ENCODE assay signal across 17 cellular contexts in the genomic region with DNA sequence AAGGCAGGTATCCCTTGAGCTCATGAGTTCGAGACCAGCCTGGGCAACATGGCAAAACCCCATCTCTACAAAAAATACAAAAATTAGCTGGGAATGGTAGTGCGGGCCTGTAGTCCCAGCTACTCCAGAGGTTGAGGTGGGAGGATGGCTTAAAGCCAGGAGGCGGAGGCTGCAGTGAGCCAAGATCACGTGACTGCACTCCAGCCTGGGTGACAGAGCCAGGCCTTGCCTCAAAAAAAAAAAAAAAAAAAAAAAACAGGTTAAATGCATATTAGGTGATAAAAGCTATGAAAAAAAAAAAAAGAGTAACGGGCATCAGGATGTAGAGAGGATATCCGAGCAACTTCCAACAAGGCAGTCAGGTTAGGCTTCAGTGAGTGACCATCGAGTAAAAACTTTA. TPM values are rescaled to one million over a fixed set of nuclear protein-coding genes. Genes with fewer than 3 reads are reported as not detected.
A peak's percentile ranks its signal among the peaks of the same experiment; 100 is the strongest.
DNase-seq lines count a peak whose midpoint lies in the region; TF ChIP-seq lines count a peak whose summit lies in the region.
"Had no signal": no experiment of that assay in that cellular context is flagged by ENCODE, and none has a peak within 500 bp of the region (broad histone marks: within the 10 kb centered on the region; RNA-seq: fewer than 3 reads in every experiment).

No MANE protein-coding gene starts in this region.

- H3K4me3 ChIP-seq in CD4-positive, alpha-beta memory T cell (ENCODE audit: low read length in 2 of 2), result no peak overlapping the region
- H3K4me3 ChIP-seq: left lung had no signal

- peaks cover 12 to 40% (median 25%) of the 10 kb centered on the region in 4 donors for H3K4me1 Mint-ChIP-seq in CD4-positive, alpha-beta memory T cell
- peaks cover 24% of the 10 kb centered on the region for H3K4me1 Mint-ChIP-seq in activated T-helper 2 cell treated with anti-CD3 and anti-CD28 coated beads, Interferon-gamma antibody, Interleukin-2, Interleukin-4, amounts not matched to agents 10 μg/mL and 5 μg/mL and 100 μg/mL, durations not matched to agents 14 hours and 24 hours and 36 hours (ENCODE audit: low read depth)
- H3K4me1 Mint-ChIP-seq in mesothelial cell of epicardium, result peaks cover 25% of the 10 kb centered on the region

- peaks cover 0 to under 1% of the 10 kb centered on the region in 2 donors for H3K27me3 Mint-ChIP-seq in CD4-positive, alpha-beta memory T cell
- peaks cover 4% of the 10 kb centered on the region for H3K27me3 Mint-ChIP-seq in activated T-helper 2 cell treated with anti-CD3 and anti-CD28 coated beads, Interferon-gamma antibody, Interleukin-2, Interleukin-4, amounts not matched to agents 10 μg/mL and 5 μg/mL and 100 μg/mL, durations not matched to agents 14 hours and 24 hours and 36 hours (ENCODE audit: low read depth)
- peaks cover 4% of the 10 kb centered on the region for H3K27me3 Mint-ChIP-seq in mesothelial cell of epicardium (ENCODE audit: low read depth)

- DNase-seq in DMS53 (lab: John Stamatoyannopoulos, UW), result peak; percentile 76
- DNase-seq in DMS53 treated with DMSO at 0.1 percent for 48 hours (lab: John Stamatoyannopoulos, UW; ENCODE audit: unreplicated experiment), result no peak
- DNase-seq in CD4-positive, alpha-beta memory T cell, result no peak
- no peak for DNase-seq in activated T-helper 2 cell treated with anti-CD3 and anti-CD28 coated beads, Interferon-gamma antibody, Interleukin-2, Interleukin-4, amounts not matched to agents 10 μg/mL and 5 μg/mL and 100 μg/mL, durations not matched to agents 14 hours and 24 hours and 36 hours (ENCODE audit: low spot score)
- no peak for DNase-seq in mesothelial cell of epicardium (ENCODE audit: low spot score in 2 of 2, unreplicated experiment in 2 of 2)
- no peak for DNase-seq in retina
- DNase-seq in DMS114 treated with DMSO at 0.1 percent for 48 hours (lab: John Stamatoyannopoulos, UW; ENCODE audit: unreplicated experiment), result no peak
- DNase-seq in NCI-H345 (lab: John Stamatoyannopoulos, UW), result no peak
- DNase-seq: activated CD4-positive, CD25-positive, alpha-beta regulatory T cell; activated gamma-delta T cell treated with Interleukin-2 at 50 U/mL for 16 hours; dermis blood vessel endothelial cell; NCI-H446 treated with DMSO at 0.1 percent for 48 hours; SHP77; stimulated activated CD4-positive, alpha-beta T cell treated with anti-CD3 and anti-CD28 coated beads, Interleukin-2, amount 100 ng/mL, for 24 hours; stimulated activated naive CD4-positive, alpha-beta T cell treated with Interleukin-2 at 50 U/mL for 16 hours had no signal

- peak overlapping the region in 6 of 7 donors; percentile 35 to 100 (median 98) for H3K27ac Mint-ChIP-seq in CD4-positive, alpha-beta memory T cell
- H3K27ac Mint-ChIP-seq in activated T-helper 2 cell treated with anti-CD3 and anti-CD28 coated beads, Interferon-gamma antibody, Interleukin-2, Interleukin-4, amounts not matched to agents 10 μg/mL and 5 μg/mL and 100 μg/mL, durations not matched to agents 14 hours and 24 hours and 36 hours, result peak overlapping the region; percentile 25
- peak overlapping the region; percentile 100 for H3K27ac Mint-ChIP-seq in mesothelial cell of epicardium

- peak overlapping the region in 3 of 8 donors; percentile 38 to 61 (median 41) for H3K4me3 Mint-ChIP-seq in CD4-positive, alpha-beta memory T cell
- H3K4me3 Mint-ChIP-seq in activated T-helper 2 cell treated with anti-CD3 and anti-CD28 coated beads, Interferon-gamma antibody, Interleukin-2, Interleukin-4, amounts not matched to agents 10 μg/mL and 5 μg/mL and 100 μg/mL, durations not matched to agents 14 hours and 24 hours and 36 hours (ENCODE audit: low read depth), result peak overlapping the region; percentile 26
- peak overlapping the region; percentile 96 for H3K4me3 Mint-ChIP-seq in mesothelial cell of epicardium

- intact Hi-C loops in CD4-positive, alpha-beta memory T cell (cut with micrococcal nuclease), result loop anchor here (5.0 to 10.0 kb wide), 3 partner anchors 135 to 1273 kb away; a partner anchor contains a TSS
- intact Hi-C loops in activated T-helper 2 cell treated with anti-CD3 and anti-CD28 coated beads, Interferon-gamma antibody, Interleukin-2, Interleukin-4, amounts not matched to agents 10 μg/mL and 5 μg/mL and 100 μg/mL, durations not matched to agents 14 hours and 24 hours and 36 hours (cut with micrococcal nuclease), result loop anchor here (10.0 kb wide), 2 partner anchors 605 to 665 kb away; a partner anchor contains a TSS

- H3K27ac ChIP-seq in CD4-positive, alpha-beta memory T cell (ENCODE audit: low read depth, low read length), result no peak overlapping the region
- H3K27ac ChIP-seq: parathyroid adenoma had no signal

- POLR2A ChIA-PET in CD4-positive, alpha-beta memory T cell (lab: Charles Lee; ENCODE audit: partially characterized antibody), result no interaction called here

- peaks cover 0 to 7% (median 0%) of the 10 kb centered on the region in 8 donors for H3K9me3 Mint-ChIP-seq in CD4-positive, alpha-beta memory T cell
- no peaks in the 10 kb centered on the region for H3K9me3 Mint-ChIP-seq in activated T-helper 2 cell treated with anti-CD3 and anti-CD28 coated beads, Interferon-gamma antibody, Interleukin-2, Interleukin-4, amounts not matched to agents 10 μg/mL and 5 μg/mL and 100 μg/mL, durations not matched to agents 14 hours and 24 hours and 36 hours
- H3K9me3 Mint-ChIP-seq in mesothelial cell of epicardium, result no peaks in the 10 kb centered on the region

- TF ChIP-seq CTCF in mesothelial cell of epicardium (IDR thresholded peaks at IDR 0.05; ENCODE audit: unreplicated experiment), result no peak

- H3K9me3 ChIP-seq in CD4-positive, alpha-beta memory T cell (ENCODE audit: control insufficient read depth in 1 of 2, low read length in 2 of 2), result no peaks in the 10 kb centered on the region
- H3K9me3 ChIP-seq: left lung had no signal

- peaks cover 4 to 25% of the 10 kb centered on the region in 2 donors for H3K36me3 Mint-ChIP-seq in CD4-positive, alpha-beta memory T cell
- peaks cover 9% of the 10 kb centered on the region for H3K36me3 Mint-ChIP-seq in activated T-helper 2 cell treated with anti-CD3 and anti-CD28 coated beads, Interferon-gamma antibody, Interleukin-2, Interleukin-4, amounts not matched to agents 10 μg/mL and 5 μg/mL and 100 μg/mL, durations not matched to agents 14 hours and 24 hours and 36 hours (ENCODE audit: low read depth)
- H3K36me3 Mint-ChIP-seq in mesothelial cell of epicardium, result no peaks in the 10 kb centered on the region

- H3K36me3 ChIP-seq in CD4-positive, alpha-beta memory T cell (ENCODE audit: insufficient read depth, low read length), result peaks cover 3% of the 10 kb centered on the region
- H3K36me3 ChIP-seq: left lung had no signal

- CTCF ChIA-PET in CD4-positive, alpha-beta memory T cell (lab: Charles Lee; ENCODE audit: partially characterized antibody), result interaction anchor here (1.5 kb wide), 1 partner anchor 248 kb away, joined by 3 read pairs; no protein-coding TSS in a partner anchor

- no peaks in the 10 kb centered on the region for H3K27me3 ChIP-seq in CD4-positive, alpha-beta memory T cell (ENCODE audit: insufficient read depth, low read length)
- H3K27me3 ChIP-seq: left lung had no signal

- peaks cover 24% of the 10 kb centered on the region for H3K4me1 ChIP-seq in CD4-positive, alpha-beta memory T cell (ENCODE audit: insufficient read depth, low read length)

RNA-seq across cellular contexts. Expression of a gene that starts 2.8 kb away (rescaled TPM):
- total RNA-seq in CD4-positive, alpha-beta memory T cell, result 100 to 1,000 TPM; 209 to 230 TPM
- polyA plus RNA-seq in CD4-positive, alpha-beta memory T cell, result 100 to 1,000 TPM in 1 of 2 donors, 10 to 100 TPM in 1; 73.8 to 229 TPM
- 212 and 223 TPM in 2 replicates for total RNA-seq in activated T-helper 2 cell treated with anti-CD3 and anti-CD28 coated beads, Interferon-gamma antibody, Interleukin-2, Interleukin-4, amounts not matched to agents 10 μg/mL and 5 μg/mL and 100 μg/mL, durations not matched to agents 14 hours and 24 hours and 36 hours
- total RNA-seq in mesothelial cell of epicardium, result 206 to 219 TPM (median 219 TPM) in 3 replicates

Comparison
In these comparisons a context has a peak if more than half of its experiments do, and no peak if none do; other contexts are left out.
1. H3K27ac Mint-ChIP-seq: peak in every context shown above with its lines; median percentile 100 in mesothelial cell of epicardium; 98 in CD4-positive, alpha-beta memory T cell; 25 in activated T-helper 2 cell treated with anti-CD3 and anti-CD28 coated beads, Interferon-gamma antibody, Interleukin-2, Interleukin-4, amounts not matched to agents 10 μg/mL and 5 μg/mL and 100 μg/mL, durations not matched to agents 14 hours and 24 hours and 36 hours.